8 cellular contexts compared by ENCODE assay signal in genomic region chr6:35148167-35148741, GRCh38. TPM values are rescaled to one million over a fixed set of nuclear protein-coding genes. Genes with fewer than 3 reads are reported as not detected.
A peak's percentile ranks its signal among the peaks of the same experiment; 100 is the strongest.
DNase-seq lines count a peak whose midpoint lies in the region; TF ChIP-seq lines count a peak whose summit lies in the region.
"Had no signal": no experiment of that assay in that cellular context is flagged by ENCODE, and none has a peak within 500 bp of the region (broad histone marks: within the 10 kb centered on the region; RNA-seq: fewer than 3 reads in every experiment).

No MANE protein-coding gene starts in this region.

- intact Hi-C loops in prostate gland (cut with DNase I): loop anchor here (2.0 kb wide), 1 partner anchor 93 kb away; no protein-coding TSS in a partner anchor

- peaks cover 32 to 33% of the 10 kb centered on the region in 2 experiments for H3K4me1 Mint-ChIP-seq in H9
- H3K4me1 Mint-ChIP-seq in T-helper 2 cell treated with Interferon-gamma antibody and Interleukin-4, amounts not matched to agents 5 μg/mL and 100 μg/mL, for 36 hours (ENCODE audit: low read depth): peaks cover 20% of the 10 kb centered on the region
- H3K4me1 Mint-ChIP-seq: immature natural killer cell had no signal

- no peak overlapping the region for H3K27ac ChIP-seq in H9 (ENCODE audit: insufficient read length, low read depth, low read length)
- no peak overlapping the region for H3K27ac ChIP-seq in prostate gland

- H3K9ac ChIP-seq in H9 (ENCODE audit: extremely low read depth, insufficient read length, low read length): no peak overlapping the region

- no peak for TF ChIP-seq CTCF in H9 (conservative IDR thresholded peaks at IDR 0.05)
- TF ChIP-seq CTCF in fibroblast of mammary gland (conservative IDR thresholded peaks at IDR 0.05; ENCODE audit: control insufficient read depth, insufficient read depth, low read depth, low read length): no peak
- no peak for TF ChIP-seq CTCF in prostate gland (IDR thresholded peaks at IDR 0.05)

- no peak overlapping the region for H2BK20ac ChIP-seq in H9 (ENCODE audit: low read depth, low read length, poor library complexity, severe bottlenecking)

- H3K4me1 ChIP-seq in H9 (ENCODE audit: insufficient read depth, low read length) (peaks cover 5% of the 10 kb centered on the region), prostate gland (replicated peaks) (no peaks in the 10 kb centered on the region)

- no peak overlapping the region for H3K4me3 ChIP-seq in fibroblast of mammary gland (ENCODE audit: control insufficient read depth, low read depth, low read length)
- H3K4me3 ChIP-seq in prostate gland: no peak overlapping the region

- H3K27me3 ChIP-seq in H9 (ENCODE audit: insufficient read depth, low read length) (peaks cover 6% of the 10 kb centered on the region; the same call in 1 of the 2 replicates), prostate gland (replicated peaks; ENCODE audit: insufficient read depth) (no peaks in the 10 kb centered on the region)

- no peak overlapping the region for H3K14ac ChIP-seq in H9 (ENCODE audit: insufficient read depth, low read length)

- no peaks in the 10 kb centered on the region for H3K9me3 ChIP-seq in H9 (ENCODE audit: control insufficient read depth, low read depth, low read length)
- no peaks in the 10 kb centered on the region for H3K9me3 ChIP-seq in prostate gland

- H3K56ac ChIP-seq in H9 (ENCODE audit: insufficient read length, low read depth, low read length): no peak overlapping the region

- H3K4ac ChIP-seq in H9 (ENCODE audit: low read depth, low read length): no peak overlapping the region

- TF ChIP-seq POLR2A in prostate gland (IDR thresholded peaks at IDR 0.05): no peak

- H2BK15ac ChIP-seq in H9 (ENCODE audit: low read depth, low read length): no peak overlapping the region

- no peak overlapping the region for H3K23ac ChIP-seq in H9 (ENCODE audit: insufficient read length, low read depth, low read length)

- H3K27ac Mint-ChIP-seq in H9: peak overlapping the region; percentile 49 to 59 (median 52); a peak in 5 of 7 replicates
- H3K27ac Mint-ChIP-seq in T-helper 2 cell treated with Interferon-gamma antibody and Interleukin-4, amounts not matched to agents 5 μg/mL and 100 μg/mL, for 36 hours: no peak overlapping the region

- no peaks in the 10 kb centered on the region for H3K36me3 ChIP-seq in prostate gland

- no peaks in the 10 kb centered on the region for H3K79me1 ChIP-seq in H9 (ENCODE audit: insufficient read depth, low read depth, low read length, poor library complexity, severe bottlenecking)

- no peak overlapping the region for H4K91ac ChIP-seq in H9 (ENCODE audit: insufficient read length, low read depth, low read length)

- H3K18ac ChIP-seq in H9 (ENCODE audit: insufficient read length, low read depth, low read length): no peak overlapping the region

- H2BK120ac ChIP-seq in H9 (ENCODE audit: low read depth, low read length, poor library complexity, severe bottlenecking): no peak overlapping the region

- no peaks in the 10 kb centered on the region for H4K20me1 ChIP-seq in H9 (ENCODE audit: control insufficient read depth, insufficient read depth, insufficient read length)

- no peaks in the 10 kb centered on the region for H3K79me2 ChIP-seq in H9 (ENCODE audit: insufficient read depth, low read length)

- no peak overlapping the region for H2BK12ac ChIP-seq in H9 (ENCODE audit: insufficient read length, low read depth, low read length)

- peaks cover 62% of the 10 kb centered on the region for H3K27me3 Mint-ChIP-seq in H9 (ENCODE audit: low read depth)
- H3K27me3 Mint-ChIP-seq in T-helper 2 cell treated with Interferon-gamma antibody and Interleukin-4, amounts not matched to agents 5 μg/mL and 100 μg/mL, for 36 hours (ENCODE audit: low read depth): peaks cover 2% of the 10 kb centered on the region

- no peak overlapping the region for H4K8ac ChIP-seq in H9 (replicated peaks; ENCODE audit: insufficient read length, low read depth, low read length)

- H3K9me3 Mint-ChIP-seq in H9: no peaks in the 10 kb centered on the region; a peak in 1 of 5 replicates
- no peaks in the 10 kb centered on the region for H3K9me3 Mint-ChIP-seq in T-helper 2 cell treated with Interferon-gamma antibody and Interleukin-4, amounts not matched to agents 5 μg/mL and 100 μg/mL, for 36 hours
- H3K9me3 Mint-ChIP-seq: immature natural killer cell had no signal

- H3K4me2 ChIP-seq in H9 (ENCODE audit: insufficient read depth, insufficient read length, low read length): no peak overlapping the region

- no peak overlapping the region for H2AFZ ChIP-seq in H9 (ENCODE audit: low read length)

- peak overlapping the region; percentile 25 to 65 for H3K4me3 Mint-ChIP-seq in H9
- peak overlapping the region; percentile 43 for H3K4me3 Mint-ChIP-seq in T-helper 2 cell treated with Interferon-gamma antibody and Interleukin-4, amounts not matched to agents 5 μg/mL and 100 μg/mL, for 36 hours
- H3K4me3 Mint-ChIP-seq: immature natural killer cell had no signal

- H4K5ac ChIP-seq in H9 (ENCODE audit: insufficient read length, low read depth, low read length): no peak overlapping the region

- no peak overlapping the region for H3T11ph ChIP-seq in H9 (ENCODE audit: low read length)

- H2BK5ac ChIP-seq in H9 (ENCODE audit: insufficient read length, low read length): no peak overlapping the region

- no peaks in the 10 kb centered on the region for H3K36me3 Mint-ChIP-seq in H9 (ENCODE audit: insufficient read depth in 1 of 3, low read depth in 3 of 3)
- no peaks in the 10 kb centered on the region for H3K36me3 Mint-ChIP-seq in T-helper 2 cell treated with Interferon-gamma antibody and Interleukin-4, amounts not matched to agents 5 μg/mL and 100 μg/mL, for 36 hours (ENCODE audit: low read depth)
- H3K36me3 Mint-ChIP-seq: immature natural killer cell had no signal

- H3K23me2 ChIP-seq in H9 (ENCODE audit: insufficient read length, low read depth, low read length, poor library complexity, severe bottlenecking): no peaks in the 10 kb centered on the region

- no peak overlapping the region for H2AK5ac ChIP-seq in H9 (ENCODE audit: insufficient read length, low read length)

- DNase-seq in H9: peak; percentile 91
- peak; percentile 67 for DNase-seq in T-helper 2 cell treated with Interferon-gamma antibody and Interleukin-4, amounts not matched to agents 5 μg/mL and 100 μg/mL, for 36 hours (ENCODE audit: low spot score)
- DNase-seq in fibroblast of mammary gland (ENCODE audit: low read depth): peak; percentile 86
- DNase-seq in stimulated activated CD4-positive, alpha-beta T cell treated with anti-CD3 and anti-CD28 coated beads, Interleukin-4, amount 100 ng/mL, for 24 hours: peak; percentile 47
- DNase-seq in cerebellar cortex (ENCODE audit: low spot score): no peak
- DNase-seq in prostate gland (ENCODE audit: low spot score): no peak
- no peak for DNase-seq in NCI-H187 treated with DMSO at 0.1 percent for 48 hours (lab: John Stamatoyannopoulos, UW)
- DNase-seq: immature natural killer cell had no signal

- WGBS in H9 (ENCODE audit: extremely low coverage, insufficient read length, low lambda C conversion rate): no CpG with 5 or more reads among the region's 8 CpGs
- 47% methylated on average over 8 of the region's 8 CpGs for WGBS in prostate gland

RNA-seq across cellular contexts. Expression of gene TCP11, which starts 7.1 kb away (rescaled TPM):
- not detected in 2 replicates for total RNA-seq in H9 (2021)
- 10 to 100 TPM in 1 of 2 donors, under 1 TPM in 1; 0.87 to 33.3 TPM for total RNA-seq in prostate gland

Comparison
In these comparisons a context has a peak if more than half of its experiments do, and no peak if none do; other contexts are left out.
1. DNase-seq: peak in H9 (single experiment), T-helper 2 cell treated with Interferon-gamma antibody and Interleukin-4, amounts not matched to agents 5 μg/mL and 100 μg/mL, for 36 hours (single experiment), fibroblast of mammary gland (single experiment) and stimulated activated CD4-positive, alpha-beta T cell treated with anti-CD3 and anti-CD28 coated beads, Interleukin-4, amount 100 ng/mL, for 24 hours (single experiment); none in cerebellar cortex (single experiment), prostate gland (single experiment) and NCI-H187 treated with DMSO at 0.1 percent for 48 hours (single experiment).